ENCODE assay signal across 13 cellular contexts in genomic region chr5:135660826-135661555, GRCh38.
DNase-seq lines count a peak whose midpoint lies in the region.
"Had no signal": no experiment of that assay in that cellular context is flagged by ENCODE, and none has a peak within 500 bp of the region (broad histone marks: within the 10 kb centered on the region; RNA-seq: fewer than 3 reads in every experiment).

No MANE protein-coding gene starts in this region.

- H3K4me1 ChIP-seq in BLaER1: peaks cover 35% of the 10 kb centered on the region
- H3K4me1 ChIP-seq: ascending aorta had no signal

- peak overlapping the region; percentile 66 for H3K4me2 ChIP-seq in BLaER1

- no peaks in the 10 kb centered on the region for H3K27me3 ChIP-seq in BLaER1
- H3K27me3 ChIP-seq: ascending aorta had no signal

- no peak overlapping the region for H3K4me3 ChIP-seq in BLaER1
- H3K4me3 ChIP-seq: ascending aorta had no signal

- no peaks in the 10 kb centered on the region for H3K36me3 ChIP-seq in BLaER1
- H3K36me3 ChIP-seq: ascending aorta had no signal

- peak; percentile 80 for DNase-seq in NCI-H146 (lab: John Stamatoyannopoulos, UW)
- DNase-seq in astrocyte of the hippocampus (ENCODE audit: low read depth, low spot score): peak; percentile 76
- peak; percentile 34 for DNase-seq in left kidney (ENCODE audit: low read depth, low spot score)
- DNase-seq in NCI-H1436 (lab: John Stamatoyannopoulos, UW): no peak
- DNase-seq in islet precursor cell: no peak
- DNase-seq in SIG-M5 treated with dmso at 0.1 percent for 504 hours (lab: John Stamatoyannopoulos, UW; ENCODE audit: unreplicated experiment): no peak
- DNase-seq in SHP77 (lab: John Stamatoyannopoulos, UW): no peak
- DNase-seq: activated CD4-positive, alpha-beta T cell treated with anti-CD3 and anti-CD28 coated beads, Interleukin-2, amount 50 U/mL, for 1 hour; effector CD4-positive, alpha-beta T cell; stimulated activated CD4-positive, alpha-beta T cell treated with anti-CD3 and anti-CD28 coated beads, Interleukin-4, amount 100 ng/mL, for 4 hours; T-helper 1 cell had no signal

- 0 out of 2 replicates have a peak overlapping the region, but pooled peaks have one; percentile 20 for H3K27ac ChIP-seq in BLaER1
- H3K27ac ChIP-seq: ascending aorta had no signal

- H3K9ac ChIP-seq in BLaER1: no peak overlapping the region

- H3K9me3 ChIP-seq in BLaER1: peaks cover 21% of the 10 kb centered on the region
- H3K9me3 ChIP-seq: ascending aorta had no signal

- H4K20me1 ChIP-seq in BLaER1: no peaks in the 10 kb centered on the region

Comparison
In these comparisons a context has a peak if more than half of its experiments do, and no peak if none do; other contexts are left out.
1. DNase-seq: peak in NCI-H146 (single experiment), astrocyte of the hippocampus (single experiment) and left kidney (single experiment); none in NCI-H1436 (single experiment), islet precursor cell (single experiment), SIG-M5 treated with dmso at 0.1 percent for 504 hours (single experiment) and SHP77 (0 of 2).